ENCODE assay signal across 16 cellular contexts in genomic region chr6:159002432-159003160, GRCh38. TPM values are rescaled to one million over a fixed set of nuclear protein-coding genes. Genes with fewer than 3 reads are reported as not detected.
A peak's percentile ranks its signal among the peaks of the same experiment; 100 is the strongest.
DNase-seq lines count a peak whose midpoint lies in the region; TF ChIP-seq lines count a peak whose summit lies in the region.
"Had no signal": no experiment of that assay in that cellular context is flagged by ENCODE, and none has a peak within 500 bp of the region (broad histone marks: within the 10 kb centered on the region; RNA-seq: fewer than 3 reads in every experiment).

No MANE protein-coding gene starts in this region.

- H3K36me3 ChIP-seq in mesenchymal stem cell (ENCODE audit: control insufficient read depth in 1 of 2, insufficient read depth in 2 of 2, low read depth in 1 of 2, low read length in 2 of 2) (no peaks in the 10 kb centered on the region), tibial artery (no peaks in the 10 kb centered on the region)
- H3K36me3 ChIP-seq: esophagus squamous epithelium had no signal

- H4K91ac ChIP-seq in mesenchymal stem cell (ENCODE audit: low read length), result no peak overlapping the region

- no peak overlapping the region for H2BK120ac ChIP-seq in mesenchymal stem cell (ENCODE audit: low read depth, low read length)

- H3K27ac ChIP-seq in mesenchymal stem cell (ENCODE audit: low read length, poor library complexity, severe bottlenecking), result no peak overlapping the region
- no peak overlapping the region for H3K27ac ChIP-seq in tibial artery

- H2BK12ac ChIP-seq in mesenchymal stem cell (ENCODE audit: low read length in 2 of 2), result no peak overlapping the region

- H3K4me3 ChIP-seq in cardiac fibroblast (replicated peaks in 1 of 2; ENCODE audit: low read depth in 2 of 2, low read length in 2 of 2) (no peak overlapping the region), mesenchymal stem cell (ENCODE audit: insufficient read depth in 1 of 2, low read depth in 1 of 2, low read length in 2 of 2) (no peak overlapping the region), tibial artery (no peak overlapping the region)
- H3K4me3 ChIP-seq: esophagus squamous epithelium, mucosa of descending colon had no signal

- H3K4me2 ChIP-seq in mesenchymal stem cell (ENCODE audit: low read length, poor library complexity, severe bottlenecking), result no peak overlapping the region

- no peak overlapping the region for H3K9ac ChIP-seq in mesenchymal stem cell (ENCODE audit: low read length)

- H3K4me1 ChIP-seq in mesenchymal stem cell (ENCODE audit: control insufficient read depth, insufficient read depth, low read depth, low read length), result peaks cover 8% of the 10 kb centered on the region
- peaks cover 0 to 13% (median 3%) of the 10 kb centered on the region in 4 donors for H3K4me1 ChIP-seq in tibial artery

- in situ Hi-C loops in Caki2 (cut with HindIII; ENCODE audit: low pct_unique_long_range_greater_than_20kb, low sequenced_read_pairs), result no loop called here

- H3K4ac ChIP-seq in mesenchymal stem cell (ENCODE audit: low read depth in 1 of 2, low read length in 2 of 2), result no peak overlapping the region

- TF ChIP-seq CTCF in cardiac fibroblast (IDR thresholded peaks at IDR 0.05; ENCODE audit: low read depth, low read length), result peak; percentile 1
- TF ChIP-seq CTCF in tibial artery (IDR thresholded peaks at IDR 0.05), result no peak

- no peak overlapping the region for H2BK15ac ChIP-seq in mesenchymal stem cell (ENCODE audit: low read depth, poor library complexity, severe bottlenecking)

- H3K14ac ChIP-seq in mesenchymal stem cell (ENCODE audit: low read length in 2 of 2), result no peak overlapping the region

- intact Hi-C loops in tibial artery (cut with DNase I; ENCODE audit: low total_unique reads) (no loop called here), posterior vena cava (cut with DNase I) (no loop called here)

- H3K23ac ChIP-seq in mesenchymal stem cell (ENCODE audit: low read length in 2 of 2), result no peak overlapping the region

- H3K9me3 ChIP-seq in mesenchymal stem cell (ENCODE audit: control insufficient read depth, low read length) (no peaks in the 10 kb centered on the region), tibial artery (no peaks in the 10 kb centered on the region)
- H3K9me3 ChIP-seq: esophagus squamous epithelium, mucosa of descending colon had no signal

- peaks cover 7% of the 10 kb centered on the region for H3K79me1 ChIP-seq in mesenchymal stem cell (replicated peaks; ENCODE audit: low read length, poor library complexity, severe bottlenecking)

- H2AFZ ChIP-seq in mesenchymal stem cell (ENCODE audit: low read depth, low read length), result no peak overlapping the region

- H4K8ac ChIP-seq in mesenchymal stem cell (ENCODE audit: low read length), result no peak overlapping the region

- no peak overlapping the region for H3K18ac ChIP-seq in mesenchymal stem cell (ENCODE audit: low read depth in 1 of 2, low read length in 2 of 2)

- H3K27me3 ChIP-seq in mesenchymal stem cell (ENCODE audit: control insufficient read depth in 1 of 2, insufficient read depth in 1 of 2, low read length in 2 of 2) (no peaks in the 10 kb centered on the region), tibial artery (no peaks in the 10 kb centered on the region)
- H3K27me3 ChIP-seq: esophagus squamous epithelium had no signal

- no peak overlapping the region for H2BK5ac ChIP-seq in mesenchymal stem cell (ENCODE audit: low read depth, low read length, poor library complexity, severe bottlenecking)

- no peak overlapping the region for H2AK5ac ChIP-seq in mesenchymal stem cell (ENCODE audit: low read length, severe bottlenecking)

- DNase-seq in Caki2 (ENCODE audit: low read depth) (peak; percentile 42), HS-5 (ENCODE audit: low read depth) (peak; percentile 40), cardiac fibroblast (ENCODE audit: low read depth in 2 of 2) (peak; percentile 24 to 57), mesenchymal stem cell (peak; percentile 20), NCI-H146 treated with DMSO at 0.1 percent for 48 hours (lab: John Stamatoyannopoulos, UW; ENCODE audit: unreplicated experiment) (no peak), NCI-H1694 (lab: John Stamatoyannopoulos, UW) (no peak), tibial artery (no peak), posterior vena cava (ENCODE audit: low spot score) (no peak)
- DNase-seq: activated CD4-positive, alpha-beta memory T cell treated with anti-CD3 and anti-CD28 coated beads, Interleukin-2, amount 10 ng/mL, durations not matched to agents 7 days and 5 days; activated naive CD4-positive, alpha-beta T cell treated with anti-CD3 and anti-CD28 coated beads, Interleukin-2, amount 10 ng/mL, durations not matched to agents 7 days and 5 days; C1 segment of cervical spinal cord; esophagus squamous epithelium; GDM1; mucosa of descending colon; stimulated activated CD4-positive, alpha-beta T cell treated with anti-CD3 and anti-CD28 coated beads, Interleukin-1b, Interleukin-23, amount 100 ng/mL, for 48 hours had no signal

- WGBS in mesenchymal stem cell, result 71% methylated on average over 9 of the region's 12 CpGs

RNA-seq across cellular contexts. Expression of gene RSPH3, which starts 2.6 kb away (rescaled TPM):
- total RNA-seq in Caki2 (2014; rRNA removed; shearing (Covaris generic); ENCODE audit: low replicate concordance), result 3.1 and 4.2 TPM in 2 replicates
- polyA plus RNA-seq in mesenchymal stem cell (2013, experiment 1 of 2), result 6.8 TPM
- 6.8 TPM for polyA plus RNA-seq in mesenchymal stem cell (2013, experiment 2 of 2)
- 1 to 10 TPM; 6.9 to 7.9 TPM for total RNA-seq in posterior vena cava

RNA-seq across cellular contexts. Expression of gene TAGAP, which starts 42.2 kb away (rescaled TPM):
- total RNA-seq in Caki2 (2014; rRNA removed; shearing (Covaris generic); ENCODE audit: low replicate concordance), result not detected in 2 replicates
- 0.03 TPM for polyA plus RNA-seq in mesenchymal stem cell (2013, experiment 1 of 2)
- not detected for polyA plus RNA-seq in mesenchymal stem cell (2013, experiment 2 of 2)
- 1 to 10 TPM; 2.3 to 2.5 TPM for total RNA-seq in posterior vena cava
- total RNA-seq: pulmonary artery endothelial cell had no signal

Comparison
In these comparisons a context has a peak if more than half of its experiments do, and no peak if none do; other contexts are left out.
1. DNase-seq: peak in Caki2 (single experiment), HS-5 (single experiment), cardiac fibroblast (2 of 2) and mesenchymal stem cell (single experiment); none in NCI-H146 treated with DMSO at 0.1 percent for 48 hours (single experiment), NCI-H1694 (single experiment), tibial artery (0 of 2) and posterior vena cava (single experiment).